ENCODE assay signal across 23 cellular contexts in genomic region chr17:65666869-65667268, GRCh38.
"Had no signal": no experiment of that assay in that cellular context is flagged by ENCODE, and none has a peak within 500 bp of the region (broad histone marks: within the 10 kb centered on the region; RNA-seq: fewer than 3 reads in every experiment).

No MANE protein-coding gene starts in this region.

- H3K4me3 Mint-ChIP-seq: activated CD4-positive, alpha-beta memory T cell treated with anti-CD3 and anti-CD28 coated beads, Interleukin-2, amount 10 ng/mL, durations not matched to agents 7 days and 5 days; activated CD4-positive, alpha-beta T cell treated with anti-CD3 and anti-CD28 coated beads, Interleukin-2, amount 10 ng/mL, durations not matched to agents 24 days and 14 days; activated CD8-positive, alpha-beta memory T cell treated with anti-CD3 and anti-CD28 coated beads, Interleukin-2, amount 10 ng/mL, durations not matched to agents 7 days and 5 days; activated naive CD4-positive, alpha-beta T cell treated with anti-CD3 and anti-CD28 coated beads, Interleukin-2, amount 10 ng/mL, durations not matched to agents 7 days and 5 days; endodermal cell; stimulated activated naive B cell treated with anti-CD40 and anti-IgM and Interleukin-4, amounts not matched to agents 10 μg/mL and 1 μg/mL and 100 μg/mL, for 72 hours had no signal

- H3K4me1 Mint-ChIP-seq: activated CD4-positive, alpha-beta memory T cell treated with anti-CD3 and anti-CD28 coated beads, Interleukin-2, amount 10 ng/mL, durations not matched to agents 7 days and 5 days; activated CD4-positive, alpha-beta T cell treated with anti-CD3 and anti-CD28 coated beads, Interleukin-2, amount 10 ng/mL, durations not matched to agents 24 days and 14 days; activated CD8-positive, alpha-beta memory T cell treated with anti-CD3 and anti-CD28 coated beads, Interleukin-2, amount 10 ng/mL, durations not matched to agents 7 days and 5 days; activated naive CD4-positive, alpha-beta T cell treated with anti-CD3 and anti-CD28 coated beads, Interleukin-2, amount 10 ng/mL, durations not matched to agents 7 days and 5 days; endodermal cell; stimulated activated naive B cell treated with anti-CD40 and anti-IgM and Interleukin-4, amounts not matched to agents 10 μg/mL and 1 μg/mL and 100 μg/mL, for 72 hours had no signal

- FAIRE-seq: colon, kidney had no signal

- H3K27ac Mint-ChIP-seq: activated CD4-positive, alpha-beta memory T cell treated with anti-CD3 and anti-CD28 coated beads, Interleukin-2, amount 10 ng/mL, durations not matched to agents 7 days and 5 days; activated CD4-positive, alpha-beta T cell treated with anti-CD3 and anti-CD28 coated beads, Interleukin-2, amount 10 ng/mL, durations not matched to agents 24 days and 14 days; activated CD8-positive, alpha-beta memory T cell treated with anti-CD3 and anti-CD28 coated beads, Interleukin-2, amount 10 ng/mL, durations not matched to agents 7 days and 5 days; activated naive CD4-positive, alpha-beta T cell treated with anti-CD3 and anti-CD28 coated beads, Interleukin-2, amount 10 ng/mL, durations not matched to agents 7 days and 5 days; endodermal cell; stimulated activated naive B cell treated with anti-CD40 and anti-IgM and Interleukin-4, amounts not matched to agents 10 μg/mL and 1 μg/mL and 100 μg/mL, for 72 hours had no signal

- ATAC-seq: activated CD8-positive, alpha-beta memory T cell treated with anti-CD3 and anti-CD28 coated beads, Interleukin-2, amount 10 ng/mL, durations not matched to agents 7 days and 5 days; body of pancreas; left lobe of liver; lower lobe of right lung; mucosa of descending colon; stimulated activated naive B cell treated with anti-CD40 and anti-IgM and Interleukin-4, amounts not matched to agents 10 μg/mL and 1 μg/mL and 100 μg/mL, for 72 hours had no signal

- H3K27me3 Mint-ChIP-seq: activated CD4-positive, alpha-beta memory T cell treated with anti-CD3 and anti-CD28 coated beads, Interleukin-2, amount 10 ng/mL, durations not matched to agents 7 days and 5 days; activated CD8-positive, alpha-beta memory T cell treated with anti-CD3 and anti-CD28 coated beads, Interleukin-2, amount 10 ng/mL, durations not matched to agents 7 days and 5 days had no signal

- H3K27ac ChIP-seq: body of pancreas, dorsolateral prefrontal cortex, esophagus squamous epithelium, lower lobe of right lung, sigmoid colon, transverse colon had no signal

- H3K9me3 Mint-ChIP-seq: activated CD4-positive, alpha-beta memory T cell treated with anti-CD3 and anti-CD28 coated beads, Interleukin-2, amount 10 ng/mL, durations not matched to agents 7 days and 5 days; activated CD4-positive, alpha-beta T cell treated with anti-CD3 and anti-CD28 coated beads, Interleukin-2, amount 10 ng/mL, durations not matched to agents 24 days and 14 days; endodermal cell; stimulated activated naive B cell treated with anti-CD40 and anti-IgM and Interleukin-4, amounts not matched to agents 10 μg/mL and 1 μg/mL and 100 μg/mL, for 72 hours had no signal

- H3K9me3 ChIP-seq: body of pancreas, esophagus squamous epithelium, lower lobe of right lung, mucosa of descending colon, sigmoid colon, transverse colon had no signal

- DNase-seq: activated CD4-positive, alpha-beta memory T cell treated with anti-CD3 and anti-CD28 coated beads, Interleukin-2, amount 10 ng/mL, durations not matched to agents 7 days and 5 days; activated CD4-positive, alpha-beta T cell treated with anti-CD3 and anti-CD28 coated beads, Interleukin-2, amount 10 ng/mL, durations not matched to agents 24 days and 14 days; activated CD8-positive, alpha-beta memory T cell treated with anti-CD3 and anti-CD28 coated beads, Interleukin-2, amount 10 ng/mL, durations not matched to agents 7 days and 5 days; activated effector memory CD4-positive, alpha-beta T cell treated with anti-CD3 and anti-CD28 coated beads, Interleukin-2, amount 50 U/mL, for 16 hours; activated naive CD4-positive, alpha-beta T cell treated with anti-CD3 and anti-CD28 coated beads, Interleukin-2, amount 10 ng/mL, durations not matched to agents 7 days and 5 days; activated T-cell treated with anti-CD3 and anti-CD28 coated beads for 4 hours; body of pancreas; caudate nucleus; dorsolateral prefrontal cortex; endodermal cell; esophagus squamous epithelium; kidney; lower lobe of right lung; mesendoderm; mucosa of descending colon; posterior cingulate gyrus; sigmoid colon; stimulated activated CD4-positive, alpha-beta T cell treated with anti-CD3 and anti-CD28 coated beads, Interleukin-2, amount 100 ng/mL, for 48 hours; stimulated activated CD8-positive, alpha-beta memory T cell treated with anti-CD3 and anti-CD28 coated beads, Interleukin-4, amount 100 ng/mL, for 48 hours; stimulated activated naive B cell treated with anti-CD40 and anti-IgM and Interleukin-4, amounts not matched to agents 10 μg/mL and 1 μg/mL and 100 μg/mL, for 72 hours; transverse colon had no signal

- H3K4me3 ChIP-seq: body of pancreas, dorsolateral prefrontal cortex, esophagus squamous epithelium, lower lobe of right lung, mucosa of descending colon, sigmoid colon, transverse colon had no signal

- H3K4me1 ChIP-seq: body of pancreas, esophagus squamous epithelium, lower lobe of right lung, sigmoid colon, transverse colon had no signal

- H3K36me3 ChIP-seq: esophagus squamous epithelium, lower lobe of right lung, sigmoid colon, transverse colon had no signal

- H3K27me3 ChIP-seq: body of pancreas, dorsolateral prefrontal cortex, esophagus squamous epithelium, sigmoid colon, transverse colon had no signal

- H3K36me3 Mint-ChIP-seq: activated CD8-positive, alpha-beta memory T cell treated with anti-CD3 and anti-CD28 coated beads, Interleukin-2, amount 10 ng/mL, durations not matched to agents 7 days and 5 days; activated naive CD4-positive, alpha-beta T cell treated with anti-CD3 and anti-CD28 coated beads, Interleukin-2, amount 10 ng/mL, durations not matched to agents 7 days and 5 days; stimulated activated naive B cell treated with anti-CD40 and anti-IgM and Interleukin-4, amounts not matched to agents 10 μg/mL and 1 μg/mL and 100 μg/mL, for 72 hours had no signal
